ENCODE assay signal across 7 cellular contexts in the genomic region with DNA sequence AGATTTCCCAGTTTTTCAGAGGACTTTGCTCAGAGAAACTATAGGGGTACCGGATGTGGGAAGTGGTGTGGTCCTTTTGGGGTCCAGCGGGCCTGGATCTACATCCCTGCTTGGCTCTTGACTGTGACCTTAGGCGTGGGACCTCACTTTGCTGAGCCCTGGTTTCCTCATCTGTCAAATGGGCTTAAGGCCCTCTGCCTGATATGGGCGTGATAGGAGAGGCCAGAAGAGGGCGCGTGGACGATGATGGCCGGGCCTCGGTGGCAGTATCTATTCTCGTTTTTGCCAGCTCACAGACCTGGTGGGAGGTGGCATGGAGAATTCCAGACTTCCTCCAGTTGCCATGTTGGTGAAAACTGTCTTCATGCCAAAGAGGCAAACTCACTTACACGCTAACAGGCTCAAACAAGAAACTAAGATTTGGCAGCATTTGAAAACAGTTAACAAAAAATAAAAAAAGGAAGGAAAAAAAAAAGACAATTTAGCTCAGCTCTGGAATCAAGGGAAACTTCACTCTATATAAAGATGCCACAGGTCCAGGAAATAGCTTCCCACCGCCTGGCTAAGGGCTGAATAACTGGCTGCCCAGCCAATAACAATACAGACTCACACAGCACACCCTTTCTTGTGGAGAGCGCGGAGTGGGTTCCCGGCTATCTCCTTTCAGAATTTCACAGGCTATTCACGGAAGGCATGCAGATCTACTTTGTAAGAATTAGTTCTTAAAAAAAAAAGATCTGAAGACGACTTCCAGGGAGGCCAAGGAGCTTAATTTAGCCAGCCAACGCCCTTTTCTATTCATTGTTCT. TPM values are rescaled to one million over a fixed set of nuclear protein-coding genes. Genes with fewer than 3 reads are reported as not detected.
A peak's percentile ranks its signal among the peaks of the same experiment; 100 is the strongest.
DNase-seq lines count a peak whose midpoint lies in the region; ATAC-seq and TF ChIP-seq lines count a peak whose summit lies in the region.

No MANE protein-coding gene starts in this region.

- H3K27ac Mint-ChIP-seq in GM23338: peak overlapping the region; percentile 90

- in situ Hi-C loops in KBM-7 (cut with MboI; ENCODE audit: low pct_unique_long_range_greater_than_20kb, low sequenced_read_pairs): no loop called here

- peak; percentile 9 for ATAC-seq in GM23338
- peak; percentile 44 for ATAC-seq in gastroesophageal sphincter
- ATAC-seq in HG02798 (IDR thresholded peaks at IDR 0.05; ENCODE audit: poor library complexity, unreplicated experiment): no peak

- H3K79me2 ChIP-seq in GM23338 (replicated peaks; ENCODE audit: insufficient read depth): peaks cover 56% of the 10 kb centered on the region

- H3K27me3 ChIP-seq in GM23338 (ENCODE audit: insufficient read depth) (no peaks in the 10 kb centered on the region), gastroesophageal sphincter (no peaks in the 10 kb centered on the region), ovary (no peaks in the 10 kb centered on the region)

- peaks cover 10% of the 10 kb centered on the region; the same call in 2 of the 3 replicates for H3K36me3 Mint-ChIP-seq in GM23338 (ENCODE audit: low read depth)

- DNase-seq in GM23338 (ENCODE audit: low spot score) (no peak), ovary (peak in 1 of 5 donors; percentile 69), KBM-7 (no peak), germinal center (ENCODE audit: low spot score) (no peak)

- peak overlapping the region; percentile 89 for H3K4me3 Mint-ChIP-seq in GM23338

- H3K9me2 ChIP-seq in GM23338 (ENCODE audit: insufficient read depth): no peaks in the 10 kb centered on the region

- TF ChIP-seq POLR2A in gastroesophageal sphincter (IDR thresholded peaks at IDR 0.05): no peak
- peak; percentile 25 for TF ChIP-seq POLR2A in ovary (IDR thresholded peaks at IDR 0.05)

- no peaks in the 10 kb centered on the region for H3K9me3 Mint-ChIP-seq in GM23338

- H3K9me3 ChIP-seq in gastroesophageal sphincter (no peaks in the 10 kb centered on the region), ovary (no peaks in the 10 kb centered on the region)

- intact Hi-C loops in ovary (cut with DNase I): loop anchor here (5.0 to 10.0 kb wide), 4 partner anchors 35 to 170 kb away; partner anchors contain the start of gene UBTD2 (in 3 of the 4)

- H2AFZ ChIP-seq in GM23338: no peak overlapping the region

- H3F3A ChIP-seq in GM23338 (replicated peaks; ENCODE audit: low read depth): peaks cover 10% of the 10 kb centered on the region; the same call in 1 of the 2 replicates

- H3K4me3 ChIP-seq in GM23338 (peak overlapping the region; percentile 98), gastroesophageal sphincter (peak overlapping the region; percentile 75 to 98), ovary (peak overlapping the region; percentile 69)

- peak overlapping the region; percentile 100 for H3K4me2 ChIP-seq in GM23338

- TF ChIP-seq CTCF in GM23338 (conservative IDR thresholded peaks at IDR 0.05; ENCODE audit: low read depth in 2 of 2): peak; percentile 18 to 62; a peak in 3 of 4 replicates
- TF ChIP-seq CTCF in VCaP (conservative IDR thresholded peaks at IDR 0.05): no peak
- TF ChIP-seq CTCF in gastroesophageal sphincter (IDR thresholded peaks at IDR 0.05): peak in 1 of 4 experiments; percentile 16
- TF ChIP-seq CTCF in ovary (IDR thresholded peaks at IDR 0.05): no peak

- peak overlapping the region; percentile 73; the same call in 1 of the 2 replicates for H3K27ac ChIP-seq in GM23338 (ENCODE audit: low read depth)
- H3K27ac ChIP-seq in VCaP: peak overlapping the region; percentile 61; the same call in 1 of the 2 replicates
- H3K27ac ChIP-seq in gastroesophageal sphincter: peak overlapping the region; percentile 76 to 95 (median 95)
- peak overlapping the region; percentile 68 to 91 for H3K27ac ChIP-seq in ovary

- H4K20me1 ChIP-seq in GM23338 (replicated peaks; ENCODE audit: insufficient read depth): peaks cover 44% of the 10 kb centered on the region

- peaks cover 68% of the 10 kb centered on the region for H3K4me1 Mint-ChIP-seq in GM23338

- peaks cover 36% of the 10 kb centered on the region for H3K4me1 ChIP-seq in GM23338 (ENCODE audit: insufficient read depth)
- H3K4me1 ChIP-seq in gastroesophageal sphincter: peaks cover 0 to 79% (median 13%) of the 10 kb centered on the region in 3 donors
- H3K4me1 ChIP-seq in ovary (ENCODE audit: insufficient read depth): peaks cover 23% of the 10 kb centered on the region

- TF ChIP-seq EP300 in gastroesophageal sphincter (IDR thresholded peaks at IDR 0.05) (no peak), ovary (IDR thresholded peaks at IDR 0.05) (no peak)

- 23 to 33% methylated on average over 10 to 12 of the region's 18 CpGs for WGBS in gastroesophageal sphincter (ENCODE audit: low coverage in 1 of 2), 2 donors
- 30 to 33% (median 30%) methylated on average over 18 of the region's 18 CpGs for WGBS in ovary, 3 donors

- H3K36me3 ChIP-seq in GM23338 (ENCODE audit: insufficient read depth) (0 out of 2 replicates have a peak, but pooled peaks cover 7% of the 10 kb centered on the region), gastroesophageal sphincter (peaks cover 0 to 16% of the 10 kb centered on the region in 2 donors), ovary (no peaks in the 10 kb centered on the region)

- peaks cover 16% of the 10 kb centered on the region for H3K27me3 Mint-ChIP-seq in GM23338 (ENCODE audit: insufficient read depth, low read depth, poor library complexity)

TF ChIP-seq in GM23338, 12 proteins besides CTCF, POLR2A, EP300 and RAD21 (continues in another document):
- TF ChIP-seq REST (IDR thresholded peaks at IDR 0.05; ENCODE audit: unreplicated experiment): no peak
- TF ChIP-seq CREB1 (CRISPR knock-in tag; IDR thresholded peaks at IDR 0.05; ENCODE audit: low read depth): no peak
- no peak for TF ChIP-seq ZNF331 (CRISPR knock-in tag; IDR thresholded peaks at IDR 0.05; ENCODE audit: low read depth)

RNA-seq across cellular contexts. Expression of gene SH3PXD2B, which starts 1.7 kb away (rescaled TPM):
- 50.1 and 52.5 TPM in 2 replicates for total RNA-seq in GM23338 (2014; rRNA removed; shearing (Covaris generic))
- polyA plus RNA-seq in GM23338 (2016; fragmentation: Nextera tagmentation; extraction: Ambion mirVana): 40.2 and 48.0 TPM in 2 replicates
- total RNA-seq in gastroesophageal sphincter: 10 to 100 TPM; 40.2 to 80.9 (median 56.0) TPM
- 10 to 100 TPM; 13.0 to 71.8 (median 61.1) TPM for total RNA-seq in ovary
- 10 to 100 TPM; 16.6 to 49.9 TPM for polyA plus RNA-seq in ovary

Comparison
In these comparisons a context has a peak if more than half of its experiments do, and no peak if none do; other contexts are left out.
1. CTCF ChIP-seq: peak in GM23338 (2 of 2); none in VCaP (single experiment) and ovary (0 of 3).
2. Peak in every context shown above with its lines, with median percentiles within 50 percentile points of each other: H3K27ac ChIP-seq and H3K4me3 ChIP-seq.